In genomic region chr16:12661656-12662172, GRCh38 we compare ENCODE assay signal across 8 cellular contexts.
DNase-seq lines count a peak whose midpoint lies in the region; ATAC-seq and TF ChIP-seq lines count a peak whose summit lies in the region.

No MANE protein-coding gene starts in this region.

- no peak overlapping the region for H3K9ac ChIP-seq in DND-41 (ENCODE audit: low read depth, low read length)

- H3K27me3 ChIP-seq in DND-41 (ENCODE audit: insufficient read depth, low read length, poor library complexity) (no peaks in the 10 kb centered on the region), foreskin keratinocyte (no peaks in the 10 kb centered on the region), transverse colon (no peaks in the 10 kb centered on the region)

- H3K36me3 ChIP-seq in DND-41 (ENCODE audit: insufficient read depth, low read length) (no peaks in the 10 kb centered on the region; the same call in 1 of the 2 replicates), transverse colon (peaks cover 0 to 5% (median 0%) of the 10 kb centered on the region in 4 donors)

- no peaks in the 10 kb centered on the region for H3K9me3 ChIP-seq in DND-41 (ENCODE audit: insufficient read depth, low read length, severe bottlenecking)
- no peaks in the 10 kb centered on the region for H3K9me3 ChIP-seq in transverse colon

- in situ Hi-C loops in transverse colon (cut with MboI; ENCODE audit: low pct_ligation_motif_present in 1 of 4, low pct_unique_long_range_greater_than_20kb in 1 of 4, low sequenced_read_pairs in 3 of 4), result no loop called here

- H3K36me3 Mint-ChIP-seq in activated T-helper 1 cell treated with anti-CD3 and anti-CD28 coated beads, Interleukin-12 subunit alpha, Interleukin-12 subunit beta, Interleukin-2, Interleukin-4 antibody, amounts not matched to agents 30 ng/mL and 10 ng/mL and 1 ng/mL, durations not matched to agents 14 hours and 24 hours and 36 hours (ENCODE audit: low read depth), result peaks cover 12% of the 10 kb centered on the region

- no peak overlapping the region for H3K4me3 ChIP-seq in DND-41 (ENCODE audit: low read depth in 1 of 2, low read length in 2 of 2)
- H3K4me3 ChIP-seq in transverse colon, result no peak overlapping the region

- intact Hi-C loops in activated T-helper 1 cell treated with anti-CD3 and anti-CD28 coated beads, Interleukin-12 subunit alpha, Interleukin-12 subunit beta, Interleukin-2, Interleukin-4 antibody, amounts not matched to agents 30 ng/mL and 10 ng/mL and 1 ng/mL, durations not matched to agents 14 hours and 24 hours and 36 hours (cut with micrococcal nuclease), result no loop called here
- intact Hi-C loops in left colon (cut with DNase I, micrococcal nuclease), result no loop called here
- intact Hi-C loops in transverse colon (cut with DNase I; ENCODE audit: low total_unique reads), result no loop called here

- no peak overlapping the region for H3K27ac Mint-ChIP-seq in activated T-helper 1 cell treated with anti-CD3 and anti-CD28 coated beads, Interleukin-12 subunit alpha, Interleukin-12 subunit beta, Interleukin-2, Interleukin-4 antibody, amounts not matched to agents 30 ng/mL and 10 ng/mL and 1 ng/mL, durations not matched to agents 14 hours and 24 hours and 36 hours

- H3K79me2 ChIP-seq in DND-41 (ENCODE audit: insufficient read depth, low read length), result no peaks in the 10 kb centered on the region

- H3K4me2 ChIP-seq in DND-41 (ENCODE audit: insufficient read depth, low read length), result no peak overlapping the region

- H3K4me1 Mint-ChIP-seq in activated T-helper 1 cell treated with anti-CD3 and anti-CD28 coated beads, Interleukin-12 subunit alpha, Interleukin-12 subunit beta, Interleukin-2, Interleukin-4 antibody, amounts not matched to agents 30 ng/mL and 10 ng/mL and 1 ng/mL, durations not matched to agents 14 hours and 24 hours and 36 hours (ENCODE audit: low read depth), result no peaks in the 10 kb centered on the region

- ATAC-seq in DND-41 (ENCODE audit: insufficient read depth, low read depth), result peak; percentile 100
- peak; percentile 41 for ATAC-seq in left colon
- ATAC-seq in foreskin keratinocyte, result no peak
- ATAC-seq in HG03045 (IDR thresholded peaks at IDR 0.05; ENCODE audit: unreplicated experiment), result no peak

- TF ChIP-seq POLR2A in transverse colon (IDR thresholded peaks at IDR 0.05), result no peak

- no peaks in the 10 kb centered on the region for H4K20me1 ChIP-seq in DND-41 (ENCODE audit: insufficient read depth, low read length)

- H3K9me3 Mint-ChIP-seq in activated T-helper 1 cell treated with anti-CD3 and anti-CD28 coated beads, Interleukin-12 subunit alpha, Interleukin-12 subunit beta, Interleukin-2, Interleukin-4 antibody, amounts not matched to agents 30 ng/mL and 10 ng/mL and 1 ng/mL, durations not matched to agents 14 hours and 24 hours and 36 hours, result peaks cover 19% of the 10 kb centered on the region

- H3K4me1 ChIP-seq in DND-41 (ENCODE audit: insufficient read depth, low read length) (no peaks in the 10 kb centered on the region), foreskin keratinocyte (no peaks in the 10 kb centered on the region), transverse colon (no peaks in the 10 kb centered on the region)

- no peak for TF ChIP-seq EP300 in transverse colon (IDR thresholded peaks at IDR 0.05; ENCODE audit: low read depth)

- H3K27ac ChIP-seq in DND-41 (ENCODE audit: low read length) (no peak overlapping the region), foreskin keratinocyte (no peak overlapping the region), transverse colon (no peak overlapping the region)

- H2AFZ ChIP-seq in DND-41 (ENCODE audit: low read depth, low read length), result no peak overlapping the region

- H3K4me3 Mint-ChIP-seq in activated T-helper 1 cell treated with anti-CD3 and anti-CD28 coated beads, Interleukin-12 subunit alpha, Interleukin-12 subunit beta, Interleukin-2, Interleukin-4 antibody, amounts not matched to agents 30 ng/mL and 10 ng/mL and 1 ng/mL, durations not matched to agents 14 hours and 24 hours and 36 hours, result no peak overlapping the region

- H3K27me3 Mint-ChIP-seq in activated T-helper 1 cell treated with anti-CD3 and anti-CD28 coated beads, Interleukin-12 subunit alpha, Interleukin-12 subunit beta, Interleukin-2, Interleukin-4 antibody, amounts not matched to agents 30 ng/mL and 10 ng/mL and 1 ng/mL, durations not matched to agents 14 hours and 24 hours and 36 hours (ENCODE audit: insufficient read depth), result peaks cover 2% of the 10 kb centered on the region

- WGBS in transverse colon (ENCODE audit: low coverage in 1 of 2), 2 donors, result 55 to 69% methylated on average over 4 to 10 of the region's 10 CpGs

- TF ChIP-seq CTCF in DND-41 (IDR thresholded peaks at IDR 0.05; ENCODE audit: borderline replicate concordance, extremely low read depth, low read length, poor library complexity, severe bottlenecking), result no peak
- TF ChIP-seq CTCF in foreskin keratinocyte (conservative IDR thresholded peaks at IDR 0.05), result no peak
- no peak for TF ChIP-seq CTCF in transverse colon (IDR thresholded peaks at IDR 0.05)

- DNase-seq in DND-41, result peak; percentile 78
- peak; percentile 4 for DNase-seq in KG1 (lab: John Stamatoyannopoulos, UW)
- peak; percentile 6 for DNase-seq in activated T-helper 1 cell treated with anti-CD3 and anti-CD28 coated beads, Interleukin-12 subunit alpha, Interleukin-12 subunit beta, Interleukin-2, Interleukin-4 antibody, amounts not matched to agents 30 ng/mL and 10 ng/mL and 1 ng/mL, durations not matched to agents 14 hours and 24 hours and 36 hours (ENCODE audit: low spot score)
- peak in 1 of 2 donors; percentile 29 for DNase-seq in left colon
- no peak for DNase-seq in foreskin keratinocyte
- DNase-seq in NCI-H146 (lab: John Stamatoyannopoulos, UW), result no peak
- DNase-seq in transverse colon, result no peak

Comparison
In these comparisons a context has a peak if more than half of its experiments do, and no peak if none do; other contexts are left out.
1. ATAC-seq: peak in DND-41 (single experiment) and left colon (single experiment); none in foreskin keratinocyte (single experiment) and HG03045 (single experiment).
2. DNase-seq: peak in DND-41 (single experiment), KG1 (single experiment) and activated T-helper 1 cell treated with anti-CD3 and anti-CD28 coated beads, Interleukin-12 subunit alpha, Interleukin-12 subunit beta, Interleukin-2, Interleukin-4 antibody, amounts not matched to agents 30 ng/mL and 10 ng/mL and 1 ng/mL, durations not matched to agents 14 hours and 24 hours and 36 hours (single experiment); none in foreskin keratinocyte (0 of 2), NCI-H146 (single experiment) and transverse colon (single experiment).